15 cellular contexts compared by ENCODE assay signal in genomic region chr14:24607635-24608492, GRCh38. TPM values are rescaled to one million over a fixed set of nuclear protein-coding genes. Genes with fewer than 3 reads are reported as not detected.
DNase-seq lines count a peak whose midpoint lies in the region; ATAC-seq and TF ChIP-seq lines count a peak whose summit lies in the region.
"Had no signal": no experiment of that assay in that cellular context is flagged by ENCODE, and none has a peak within 500 bp of the region (broad histone marks: within the 10 kb centered on the region; RNA-seq: fewer than 3 reads in every experiment).

No MANE protein-coding gene starts in this region.

- H3K4me2 ChIP-seq in DND-41 (ENCODE audit: insufficient read depth, low read length) (no peak overlapping the region), Loucy (ENCODE audit: low read depth, low read length, poor library complexity, severe bottlenecking) (peak overlapping the region; percentile 4)

- intact Hi-C loops in naive thymus-derived CD4-positive, alpha-beta T cell (cut with micrococcal nuclease) = loop anchor here (5.0 kb wide), 2 partner anchors 84 to 524 kb away; no protein-coding TSS in a partner anchor

- H3K9me2 ChIP-seq in Loucy (replicated peaks; ENCODE audit: low read depth, low read length) = no peaks in the 10 kb centered on the region

- H4K20me1 ChIP-seq in DND-41 (ENCODE audit: insufficient read depth, low read length) (no peaks in the 10 kb centered on the region), Loucy (ENCODE audit: insufficient read depth, low read length, poor library complexity, severe bottlenecking) (no peaks in the 10 kb centered on the region)

- H3K4me1 Mint-ChIP-seq in activated CD4-positive, alpha-beta memory T cell treated with anti-CD3 and anti-CD28 coated beads, Interleukin-2, amount 10 ng/mL, durations not matched to agents 7 days and 5 days = peaks cover 61% of the 10 kb centered on the region
- H3K4me1 Mint-ChIP-seq in naive thymus-derived CD4-positive, alpha-beta T cell = peaks cover 0 to 66% (median 3%) of the 10 kb centered on the region in 7 donors

- no peaks in the 10 kb centered on the region for H3K4me1 ChIP-seq in DND-41 (ENCODE audit: insufficient read depth, low read length)
- peaks cover 53% of the 10 kb centered on the region for H3K4me1 ChIP-seq in Loucy (ENCODE audit: insufficient read depth, low read length, poor library complexity, severe bottlenecking)
- peaks cover 0 to 65% of the 10 kb centered on the region in 2 donors for H3K4me1 ChIP-seq in naive thymus-derived CD4-positive, alpha-beta T cell (ENCODE audit: control insufficient read depth in 2 of 2, insufficient read depth in 2 of 2, low read length in 2 of 2)

- CTCF ChIA-PET in activated CD4-positive, alpha-beta memory T cell treated with anti-CD3 and anti-CD28 coated beads, Interleukin-2, amount 10 ng/mL, durations not matched to agents 7 days and 5 days (lab: Charles Lee) = interaction anchor here (1.1 to 3.0 kb wide), 5 partner anchors 26 to 124 kb away, joined by 3 to 57 read pairs (median 11); partner anchors contain the start of gene GZMB
- CTCF ChIA-PET in naive thymus-derived CD4-positive, alpha-beta T cell (lab: Charles Lee) = interaction anchor here (1.0 kb wide), 1 partner anchor 68 kb away, joined by 3 read pairs; no protein-coding TSS in a partner anchor

- H3K27me3 ChIP-seq in DND-41 (ENCODE audit: insufficient read depth, low read length, poor library complexity) (no peaks in the 10 kb centered on the region), Loucy (ENCODE audit: insufficient read depth, low read length, poor library complexity, severe bottlenecking) (no peaks in the 10 kb centered on the region)
- no peaks in the 10 kb centered on the region for H3K27me3 ChIP-seq in naive thymus-derived CD4-positive, alpha-beta T cell (ENCODE audit: control insufficient read depth in 2 of 2, insufficient read depth in 2 of 2, low read length in 2 of 2)

- H3K36me3 Mint-ChIP-seq in activated CD4-positive, alpha-beta memory T cell treated with anti-CD3 and anti-CD28 coated beads, Interleukin-2, amount 10 ng/mL, durations not matched to agents 7 days and 5 days (ENCODE audit: low read depth) = no peaks in the 10 kb centered on the region
- peaks cover 0 to 3% (median 0%) of the 10 kb centered on the region in 5 donors for H3K36me3 Mint-ChIP-seq in naive thymus-derived CD4-positive, alpha-beta T cell
- H3K36me3 Mint-ChIP-seq: IgD-negative memory B cell had no signal

- peaks cover 5% of the 10 kb centered on the region for H3K27me3 Mint-ChIP-seq in activated CD4-positive, alpha-beta memory T cell treated with anti-CD3 and anti-CD28 coated beads, Interleukin-2, amount 10 ng/mL, durations not matched to agents 7 days and 5 days
- no peaks in the 10 kb centered on the region for H3K27me3 Mint-ChIP-seq in naive thymus-derived CD4-positive, alpha-beta T cell

- DNase-seq in DND-41 (no peak), 8988T (no peak)
- no peak for DNase-seq in activated CD4-positive, alpha-beta memory T cell treated with anti-CD3 and anti-CD28 coated beads, Interleukin-2, amount 10 ng/mL, durations not matched to agents 7 days and 5 days
- DNase-seq in naive thymus-derived CD4-positive, alpha-beta T cell = no peak
- DNase-seq in stimulated activated CD4-positive, alpha-beta T cell treated with anti-CD3 and anti-CD28 coated beads, Interleukin-1b, Interleukin-23, amount 100 ng/mL, for 48 hours = no peak

- H2AFZ ChIP-seq in DND-41 (ENCODE audit: low read depth, low read length) (no peak overlapping the region), Loucy (ENCODE audit: low read length) (no peak overlapping the region)

- H3K9ac ChIP-seq in DND-41 (ENCODE audit: low read depth, low read length) (no peak overlapping the region), Loucy (ENCODE audit: low read depth, low read length, poor library complexity, severe bottlenecking) (peak overlapping the region; percentile 11)

- H3F3A ChIP-seq in Loucy (ENCODE audit: low read depth) = no peaks in the 10 kb centered on the region

- peak overlapping the region; percentile 23 for H3K4me3 Mint-ChIP-seq in activated CD4-positive, alpha-beta memory T cell treated with anti-CD3 and anti-CD28 coated beads, Interleukin-2, amount 10 ng/mL, durations not matched to agents 7 days and 5 days
- peak overlapping the region in 2 of 10 donors; percentile 64 to 78 for H3K4me3 Mint-ChIP-seq in naive thymus-derived CD4-positive, alpha-beta T cell
- H3K4me3 Mint-ChIP-seq: dendritic cell treated with granulocyte-macrophage colony-stimulating factor and Interleukin-4, amounts not matched to agents 40 ng/mL and 50 ng/mL, for 4 days had no signal

- H3K27ac Mint-ChIP-seq in activated CD4-positive, alpha-beta memory T cell treated with anti-CD3 and anti-CD28 coated beads, Interleukin-2, amount 10 ng/mL, durations not matched to agents 7 days and 5 days = peak overlapping the region; percentile 80
- peak overlapping the region in 2 of 9 donors; percentile 19 to 86 for H3K27ac Mint-ChIP-seq in naive thymus-derived CD4-positive, alpha-beta T cell
- H3K27ac Mint-ChIP-seq: dendritic cell treated with granulocyte-macrophage colony-stimulating factor and Interleukin-4, amounts not matched to agents 40 ng/mL and 50 ng/mL, for 4 days had no signal

- no peak overlapping the region for H3K4me3 ChIP-seq in DND-41 (ENCODE audit: low read depth in 1 of 2, low read length in 2 of 2)
- no peak overlapping the region for H3K4me3 ChIP-seq in Loucy (ENCODE audit: low read length, poor library complexity, severe bottlenecking)
- peak overlapping the region; percentile 12 for H3K4me3 ChIP-seq in naive thymus-derived CD4-positive, alpha-beta T cell (ENCODE audit: low read length)
- H3K4me3 ChIP-seq: SK-N-MC had no signal

- no peak overlapping the region for H3K27ac ChIP-seq in DND-41 (ENCODE audit: low read length)
- no peak overlapping the region for H3K27ac ChIP-seq in naive thymus-derived CD4-positive, alpha-beta T cell (ENCODE audit: low read depth, low read length)
- H3K27ac ChIP-seq: C4-2B, SK-N-MC had no signal

- H3K9me3 Mint-ChIP-seq in activated CD4-positive, alpha-beta memory T cell treated with anti-CD3 and anti-CD28 coated beads, Interleukin-2, amount 10 ng/mL, durations not matched to agents 7 days and 5 days = no peaks in the 10 kb centered on the region
- H3K9me3 Mint-ChIP-seq in naive thymus-derived CD4-positive, alpha-beta T cell = peaks cover 0 to 8% (median 0%) of the 10 kb centered on the region in 11 donors
- H3K9me3 Mint-ChIP-seq: IgD-negative memory B cell had no signal

- TF ChIP-seq CTCF in DND-41 (IDR thresholded peaks at IDR 0.05; ENCODE audit: borderline replicate concordance, extremely low read depth, low read length, poor library complexity, severe bottlenecking) = no peak
- no peak for TF ChIP-seq CTCF in Loucy (conservative IDR thresholded peaks at IDR 0.05; ENCODE audit: low read length)

- no peaks in the 10 kb centered on the region for H3K36me3 ChIP-seq in DND-41 (ENCODE audit: insufficient read depth, low read length)
- no peaks in the 10 kb centered on the region for H3K36me3 ChIP-seq in Loucy (ENCODE audit: insufficient read depth, low read length)
- H3K36me3 ChIP-seq in naive thymus-derived CD4-positive, alpha-beta T cell (ENCODE audit: control insufficient read depth in 2 of 3, insufficient read depth in 3 of 3, low read length in 3 of 3) = no peaks in the 10 kb centered on the region

- ATAC-seq in DND-41 (ENCODE audit: insufficient read depth, low read depth) = peak; percentile 58; the same call in 1 of the 3 replicates
- ATAC-seq in naive thymus-derived CD4-positive, alpha-beta T cell = no peak
- ATAC-seq in HG02870 (IDR thresholded peaks at IDR 0.05; ENCODE audit: unreplicated experiment) = no peak
- ATAC-seq: esophagus mucosa had no signal

- POLR2A ChIA-PET in activated CD4-positive, alpha-beta memory T cell treated with anti-CD3 and anti-CD28 coated beads, Interleukin-2, amount 10 ng/mL, durations not matched to agents 7 days and 5 days (lab: Charles Lee) = interaction anchor here (0.8 to 2.3 kb wide), 6 partner anchors 23 to 85 kb away, joined by 3 to 10 read pairs (median 4); partner anchors contain the start of gene GZMB
- POLR2A ChIA-PET in naive thymus-derived CD4-positive, alpha-beta T cell (lab: Charles Lee) = no interaction called here

- H3K79me2 ChIP-seq in DND-41 (ENCODE audit: insufficient read depth, low read length) = no peaks in the 10 kb centered on the region
- H3K79me2 ChIP-seq in Loucy (ENCODE audit: insufficient read depth, low read length) = no peaks in the 10 kb centered on the region

- H3K9me3 ChIP-seq in DND-41 (ENCODE audit: insufficient read depth, low read length, severe bottlenecking) (no peaks in the 10 kb centered on the region), Loucy (ENCODE audit: insufficient read depth, low read depth, low read length) (no peaks in the 10 kb centered on the region)
- H3K9me3 ChIP-seq in naive thymus-derived CD4-positive, alpha-beta T cell (ENCODE audit: control insufficient read depth in 2 of 3, low read length in 3 of 3) = no peaks in the 10 kb centered on the region

RNA-seq across cellular contexts. Expression of gene GZMH, which starts 1.6 kb away (rescaled TPM):
- total RNA-seq in activated CD4-positive, alpha-beta memory T cell treated with anti-CD3 and anti-CD28 coated beads, Interleukin-2, amount 10 ng/mL, durations not matched to agents 7 days and 5 days = 10 to 100 TPM; 10.7 to 11.0 TPM
- 10 to 100 TPM in 1 of 5 experiments, 1 to 10 TPM in 3, under 1 TPM in 1; 0.70 to 67.6 (median 5.9) TPM for total RNA-seq in naive thymus-derived CD4-positive, alpha-beta T cell
- polyA plus RNA-seq in naive thymus-derived CD4-positive, alpha-beta T cell = 1 to 10 TPM in 1 of 2 donors, under 1 TPM in 1; 0.83 to 1.6 TPM
- total RNA-seq: astrocyte, esophagus mucosa, OCI-LY7, skeletal muscle tissue had no signal

RNA-seq across cellular contexts. Expression of gene GZMB, which starts 26.1 kb away (rescaled TPM):
- 100 to 1,000 TPM; 682 to 685 TPM for total RNA-seq in activated CD4-positive, alpha-beta memory T cell treated with anti-CD3 and anti-CD28 coated beads, Interleukin-2, amount 10 ng/mL, durations not matched to agents 7 days and 5 days
- total RNA-seq in naive thymus-derived CD4-positive, alpha-beta T cell = 100 to 1,000 TPM in 1 of 5 experiments, 10 to 100 TPM in 2, 1 to 10 TPM in 1, under 1 TPM in 1; 1.00 to 692 (median 20.3) TPM
- 1 to 10 TPM; 1.8 to 3.0 TPM for polyA plus RNA-seq in naive thymus-derived CD4-positive, alpha-beta T cell
- total RNA-seq: astrocyte, OCI-LY7 had no signal

RNA-seq across cellular contexts. Expression of gene CTSG, which starts 31.8 kb away (rescaled TPM):
- total RNA-seq in activated CD4-positive, alpha-beta memory T cell treated with anti-CD3 and anti-CD28 coated beads, Interleukin-2, amount 10 ng/mL, durations not matched to agents 7 days and 5 days = 1 to 10 TPM in 1 of 2 experiments, under 1 TPM in 1; 0.93 to 1.1 TPM
- 1 to 10 TPM in 1 of 5 experiments, not detected in 4; 7.6 TPM for total RNA-seq in naive thymus-derived CD4-positive, alpha-beta T cell
- not detected for polyA plus RNA-seq in naive thymus-derived CD4-positive, alpha-beta T cell
- total RNA-seq: astrocyte, esophagus mucosa, OCI-LY7 had no signal
- polyA plus RNA-seq: IgD-negative memory B cell had no signal
